ENCODE assay signal across 1 cellular context in genomic region chr1:175591083-175591743, GRCh38.
TF ChIP-seq lines count a peak whose summit lies in the region.

No MANE protein-coding gene starts in this region.

TF ChIP-seq in K562, 482 proteins besides CTCF, POLR2A, EP300 and RAD21 (continued from another document and continues in another):
- TF ChIP-seq ZNF583 (CRISPR knock-in tag; IDR thresholded peaks at IDR 0.05) = no peak
- TF ChIP-seq ZFPM2 (CRISPR knock-in tag; IDR thresholded peaks at IDR 0.05) = no peak
- TF ChIP-seq JUND (IDR thresholded peaks at IDR 0.05; ENCODE audit: borderline replicate concordance, low read depth, low read length) = no peak
- peak; percentile 9; the same call in 1 of the 3 replicates for TF ChIP-seq JUND (tag; IDR thresholded peaks at IDR 0.05; ENCODE audit: borderline replicate concordance, low read depth, low read length)
- TF ChIP-seq BRF1 (IDR thresholded peaks at IDR 0.05; ENCODE audit: borderline replicate concordance, extremely low read depth, insufficient read length) = no peak
- TF ChIP-seq ZNF398 (CRISPR knock-in tag; IDR thresholded peaks at IDR 0.05) = no peak
- no peak for TF ChIP-seq ZBED1 (IDR thresholded peaks at IDR 0.05)
- TF ChIP-seq ZBTB49 (CRISPR knock-in tag; IDR thresholded peaks at IDR 0.05; ENCODE audit: borderline replicate concordance) = no peak
- TF ChIP-seq ZNF512 (tag; IDR thresholded peaks at IDR 0.05) = no peak
- no peak for TF ChIP-seq ZNF780A (CRISPR knock-in tag; IDR thresholded peaks at IDR 0.05)
- peak; percentile 38; the same call in 1 of the 2 replicates for TF ChIP-seq CBFA2T2 (conservative IDR thresholded peaks at IDR 0.05)
- peak; percentile 94 for TF ChIP-seq MEIS2 (IDR thresholded peaks at IDR 0.05; ENCODE audit: partially characterized antibody)
- peak; percentile 25; the same call in 1 of the 2 replicates for TF ChIP-seq ELF1 (tag; IDR thresholded peaks at IDR 0.05)
- TF ChIP-seq ZNF143 (CRISPR knock-in tag; IDR thresholded peaks at IDR 0.05) = no peak
- no peak for TF ChIP-seq PHF8 (IDR thresholded peaks at IDR 0.05; ENCODE audit: borderline replicate concordance, low read length)
- no peak for TF ChIP-seq HMGN3 (IDR thresholded peaks at IDR 0.05; ENCODE audit: borderline replicate concordance, extremely low read depth, insufficient read length, low read depth, low read length)
- no peak for TF ChIP-seq ZNF830 (CRISPR knock-in tag; IDR thresholded peaks at IDR 0.05)
- TF ChIP-seq ZNF444 (CRISPR knock-in tag; IDR thresholded peaks at IDR 0.05) = no peak
- peak; percentile 78 for TF ChIP-seq ZNF75A (CRISPR knock-in tag; IDR thresholded peaks at IDR 0.05)
- no peak for TF ChIP-seq ZNF395 (CRISPR knock-in tag; IDR thresholded peaks at IDR 0.05)
- no peak for TF ChIP-seq HOMEZ (CRISPR knock-in tag; IDR thresholded peaks at IDR 0.05)
- no peak for TF ChIP-seq TCF15 (CRISPR knock-in tag; IDR thresholded peaks at IDR 0.05)
- TF ChIP-seq NR4A1 (CRISPR knock-in tag; IDR thresholded peaks at IDR 0.05) = no peak
- TF ChIP-seq NR4A1 (tag; IDR thresholded peaks at IDR 0.05) = 0 out of 2 replicates have a peak, but pooled peaks have one; percentile 32
- TF ChIP-seq HMBOX1 (IDR thresholded peaks at IDR 0.05) = peak; percentile 91
- 0 out of 2 replicates have a peak, but pooled peaks have one; percentile 32 for TF ChIP-seq SMAD4 (CRISPR knock-in tag; conservative IDR thresholded peaks at IDR 0.05)
- TF ChIP-seq RFX5 (IDR thresholded peaks at IDR 0.05; ENCODE audit: low read depth, low read length) = no peak
- TF ChIP-seq RBM14 (IDR thresholded peaks at IDR 0.05; ENCODE audit: borderline replicate concordance, insufficient read depth, low read depth, low read length) = no peak
- no peak for TF ChIP-seq GTF2E2 (tag; IDR thresholded peaks at IDR 0.05)
- TF ChIP-seq MCM7 (IDR thresholded peaks at IDR 0.05) = no peak
- no peak for TF ChIP-seq SMARCA5 (IDR thresholded peaks at IDR 0.05)
- TF ChIP-seq POLR2G (IDR thresholded peaks at IDR 0.05; ENCODE audit: low read depth, low read length) = no peak
- TF ChIP-seq ASH1L (IDR thresholded peaks at IDR 0.05; ENCODE audit: borderline replicate concordance, low read depth, partially characterized antibody) = no peak
- TF ChIP-seq PURB (CRISPR knock-in tag; IDR thresholded peaks at IDR 0.05; ENCODE audit: low read depth) = no peak
- TF ChIP-seq JUNB (CRISPR knock-in tag; conservative IDR thresholded peaks at IDR 0.05) = no peak
- TF ChIP-seq BHLHE40 (IDR thresholded peaks at IDR 0.05; ENCODE audit: low read length) = peak; percentile 61
- TF ChIP-seq ARID1B (IDR thresholded peaks at IDR 0.05) = peak; percentile 58
- TF ChIP-seq RFX7 (CRISPR knock-in tag; IDR thresholded peaks at IDR 0.05) = no peak
- TF ChIP-seq ZNF184 (CRISPR knock-in tag; IDR thresholded peaks at IDR 0.05) = no peak
- TF ChIP-seq POLR3G (IDR thresholded peaks at IDR 0.05; ENCODE audit: extremely low read depth, insufficient read length, insufficient replicate concordance) = no peak
- TF ChIP-seq MTA3 (IDR thresholded peaks at IDR 0.05; ENCODE audit: borderline replicate concordance) = no peak
- peak; percentile 98 for TF ChIP-seq MECOM (CRISPR knock-in tag; IDR thresholded peaks at IDR 0.05)
- no peak for TF ChIP-seq POLR2AphosphoS2 (IDR thresholded peaks at IDR 0.05; ENCODE audit: low read length)
- TF ChIP-seq FOXJ3 (CRISPR knock-in tag; IDR thresholded peaks at IDR 0.05) = no peak
- no peak for TF ChIP-seq HDAC1 (IDR thresholded peaks at IDR 0.05)
- TF ChIP-seq MAX (CRISPR knock-in tag; IDR thresholded peaks at IDR 0.05) = no peak
- no peak for TF ChIP-seq TCF7 (IDR thresholded peaks at IDR 0.05; ENCODE audit: borderline replicate concordance)
- no peak for TF ChIP-seq IRF9 (tag; IDR thresholded peaks at IDR 0.05)
- no peak for TF ChIP-seq NFE2 (IDR thresholded peaks at IDR 0.05; ENCODE audit: low read depth)
- TF ChIP-seq ZNF324 (CRISPR knock-in tag; IDR thresholded peaks at IDR 0.05) = no peak
- TF ChIP-seq ZNF778 (CRISPR knock-in tag; IDR thresholded peaks at IDR 0.05) = no peak
- peak in 1 of 2 experiments; percentile 57 for TF ChIP-seq E2F6 (IDR thresholded peaks at IDR 0.05; ENCODE audit: borderline replicate concordance in 1 of 2, extremely low read depth in 1 of 2, insufficient read depth in 1 of 2, insufficient read length in 1 of 2, low read depth in 1 of 2, low read length in 1 of 2, poor library complexity in 1 of 2, severe bottlenecking in 1 of 2)
- peak; percentile 90 for TF ChIP-seq PKNOX1 (IDR thresholded peaks at IDR 0.05)
- peak; percentile 45; the same call in 1 of the 2 replicates for TF ChIP-seq MYC (IDR thresholded peaks at IDR 0.05; ENCODE audit: low read depth, low read length)
- no peak for TF ChIP-seq MYC (CRISPR knock-in tag; IDR thresholded peaks at IDR 0.05; ENCODE audit: borderline replicate concordance, low read depth)
- no peak for TF ChIP-seq ZNF79 (CRISPR knock-in tag; IDR thresholded peaks at IDR 0.05; ENCODE audit: low read depth)
- TF ChIP-seq ZNF175 (CRISPR knock-in tag; IDR thresholded peaks at IDR 0.05; ENCODE audit: low read depth) = no peak
- TF ChIP-seq MYBL2 (IDR thresholded peaks at IDR 0.05; ENCODE audit: low read depth) = no peak
- TF ChIP-seq MYBL2 (CRISPR knock-in tag; IDR thresholded peaks at IDR 0.05; ENCODE audit: borderline replicate concordance) = no peak
- TF ChIP-seq ZFP36 (IDR thresholded peaks at IDR 0.05; ENCODE audit: low read depth, low read length, partially characterized antibody) = no peak
- TF ChIP-seq CREB3L1 (IDR thresholded peaks at IDR 0.05; ENCODE audit: borderline replicate concordance, low read depth) = no peak
- peak; percentile 25; the same call in 1 of the 2 replicates for TF ChIP-seq CREM (IDR thresholded peaks at IDR 0.05; ENCODE audit: low read depth)
